20 cellular contexts compared by ENCODE assay signal in the genomic region with DNA sequence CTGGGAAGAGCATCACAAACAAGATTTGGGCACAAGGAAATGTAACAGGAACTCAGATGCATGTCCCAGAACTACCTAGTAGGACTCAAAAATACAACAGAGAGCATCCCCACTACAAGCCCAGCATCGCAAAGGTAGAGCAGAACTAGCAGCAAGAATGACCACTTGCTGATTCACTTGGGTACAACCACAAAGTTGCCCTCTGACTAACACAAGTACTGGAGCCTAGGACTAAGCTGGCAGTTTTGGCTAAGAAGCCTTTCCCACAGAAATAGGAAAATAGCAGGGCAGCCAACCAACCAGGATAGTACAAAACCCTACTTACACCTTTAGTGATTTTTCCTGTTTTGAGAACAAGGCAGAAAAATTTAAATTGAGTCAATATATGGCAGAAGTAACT.
"Had no signal": no experiment of that assay in that cellular context is flagged by ENCODE, and none has a peak within 500 bp of the region (broad histone marks: within the 10 kb centered on the region; RNA-seq: fewer than 3 reads in every experiment).

No MANE protein-coding gene starts in this region.

- H3K9me3 Mint-ChIP-seq: activated CD4-positive, alpha-beta T cell treated with anti-CD3 and anti-CD28 coated beads, Interleukin-2, amount 10 ng/mL, durations not matched to agents 7 days and 5 days; activated CD8-positive, alpha-beta T cell treated with anti-CD3 and anti-CD28 coated beads for 36 hours; activated T-helper 1 cell treated with anti-CD3 and anti-CD28 coated beads, Interleukin-12 subunit alpha, Interleukin-12 subunit beta, Interleukin-2, Interleukin-4 antibody, amounts not matched to agents 30 ng/mL and 10 ng/mL and 1 ng/mL, durations not matched to agents 14 hours and 24 hours and 36 hours; dendritic cell treated with granulocyte-macrophage colony-stimulating factor and Interleukin-4, amounts not matched to agents 40 ng/mL and 50 ng/mL, for 4 days; memory B cell; natural killer cell treated with Interleukin-12 subunit alpha and Interleukin-12 subunit beta and Interleukin-15 and Interleukin-18, amount 100 ng/mL, for 72 hours; stimulated activated effector memory CD8-positive, alpha-beta T cell treated with anti-CD3 and anti-CD28 coated beads, Interleukin-12 subunit alpha, Interleukin-12 subunit beta, amount 100 ng/mL, for 72 hours had no signal

- H3K36me3 ChIP-seq: tibial artery, WERI-Rb-1 had no signal

- ATAC-seq: activated CD8-positive, alpha-beta T cell treated with anti-CD3 and anti-CD28 coated beads for 36 hours; natural killer cell treated with Interleukin-12 subunit alpha and Interleukin-12 subunit beta and Interleukin-15 and Interleukin-18, amount 100 ng/mL, for 72 hours; sciatic nerve; stimulated activated effector memory CD8-positive, alpha-beta T cell treated with anti-CD3 and anti-CD28 coated beads, Interleukin-12 subunit alpha, Interleukin-12 subunit beta, amount 100 ng/mL, for 72 hours; stimulated activated naive CD8-positive, alpha-beta T cell treated with anti-CD3 and anti-CD28 coated beads, Interleukin-15, amount 100 ng/mL, for 72 hours had no signal

- H3K36me3 Mint-ChIP-seq: activated naive CD8-positive, alpha-beta T cell; memory B cell; natural killer cell treated with Interleukin-12 subunit alpha and Interleukin-12 subunit beta and Interleukin-15 and Interleukin-18, amount 100 ng/mL, for 72 hours; stimulated activated effector memory CD8-positive, alpha-beta T cell treated with anti-CD3 and anti-CD28 coated beads, Interleukin-12 subunit alpha, Interleukin-12 subunit beta, amount 100 ng/mL, for 72 hours had no signal

- H3K4me3 Mint-ChIP-seq: activated CD4-positive, alpha-beta T cell treated with anti-CD3 and anti-CD28 coated beads, Interleukin-2, amount 10 ng/mL, durations not matched to agents 7 days and 5 days; activated CD8-positive, alpha-beta T cell treated with anti-CD3 and anti-CD28 coated beads for 36 hours; activated naive CD8-positive, alpha-beta T cell; activated T-helper 1 cell treated with anti-CD3 and anti-CD28 coated beads, Interleukin-12 subunit alpha, Interleukin-12 subunit beta, Interleukin-2, Interleukin-4 antibody, amounts not matched to agents 30 ng/mL and 10 ng/mL and 1 ng/mL, durations not matched to agents 14 hours and 24 hours and 36 hours; dendritic cell treated with granulocyte-macrophage colony-stimulating factor and Interleukin-4, amounts not matched to agents 40 ng/mL and 50 ng/mL, for 4 days; memory B cell; natural killer cell treated with Interleukin-12 subunit alpha and Interleukin-12 subunit beta and Interleukin-15 and Interleukin-18, amount 100 ng/mL, for 72 hours; stimulated activated effector memory CD8-positive, alpha-beta T cell treated with anti-CD3 and anti-CD28 coated beads, Interleukin-12 subunit alpha, Interleukin-12 subunit beta, amount 100 ng/mL, for 72 hours; stimulated activated naive CD8-positive, alpha-beta T cell treated with anti-CD3 and anti-CD28 coated beads, Interleukin-15, amount 100 ng/mL, for 72 hours had no signal

- H3K27me3 ChIP-seq: tibial artery had no signal

- H3K27me3 Mint-ChIP-seq: activated CD4-positive, alpha-beta T cell treated with anti-CD3 and anti-CD28 coated beads, Interleukin-2, amount 10 ng/mL, durations not matched to agents 7 days and 5 days; activated CD8-positive, alpha-beta T cell treated with anti-CD3 and anti-CD28 coated beads for 36 hours; activated naive CD8-positive, alpha-beta T cell; dendritic cell treated with granulocyte-macrophage colony-stimulating factor and Interleukin-4, amounts not matched to agents 40 ng/mL and 50 ng/mL, for 4 days; memory B cell; natural killer cell treated with Interleukin-12 subunit alpha and Interleukin-12 subunit beta and Interleukin-15 and Interleukin-18, amount 100 ng/mL, for 72 hours; stimulated activated naive CD8-positive, alpha-beta T cell treated with anti-CD3 and anti-CD28 coated beads, Interleukin-15, amount 100 ng/mL, for 72 hours had no signal

- H3K4me3 ChIP-seq: tibial artery had no signal

- DNase-seq: activated CD4-positive, alpha-beta T cell treated with anti-CD3 and anti-CD28 coated beads, Interleukin-2, amount 10 ng/mL, durations not matched to agents 7 days and 5 days; activated CD4-positive, CD25-positive, alpha-beta regulatory T cell treated with anti-CD3 and anti-CD28 coated beads, Interleukin-2, amount 50 U/mL, for 72 hours; activated CD8-positive, alpha-beta T cell treated with anti-CD3 and anti-CD28 coated beads for 36 hours; effector CD8-positive, alpha-beta T cell; foreskin melanocyte; glutamatergic neuron; hippocampal formation; small intestine; stimulated activated CD4-positive, alpha-beta T cell treated with anti-CD3 and anti-CD28 coated beads, Interleukin-2, amount 100 ng/mL, for 24 hours; stimulated activated naive CD8-positive, alpha-beta T cell treated with anti-CD3 and anti-CD28 coated beads, Interleukin-15, amount 100 ng/mL, for 72 hours; tibial artery; WERI-Rb-1 had no signal

- H3K27ac Mint-ChIP-seq: activated CD4-positive, alpha-beta T cell treated with anti-CD3 and anti-CD28 coated beads, Interleukin-2, amount 10 ng/mL, durations not matched to agents 7 days and 5 days; activated CD8-positive, alpha-beta T cell treated with anti-CD3 and anti-CD28 coated beads for 36 hours; activated naive CD8-positive, alpha-beta T cell; activated T-helper 1 cell treated with anti-CD3 and anti-CD28 coated beads, Interleukin-12 subunit alpha, Interleukin-12 subunit beta, Interleukin-2, Interleukin-4 antibody, amounts not matched to agents 30 ng/mL and 10 ng/mL and 1 ng/mL, durations not matched to agents 14 hours and 24 hours and 36 hours; dendritic cell treated with granulocyte-macrophage colony-stimulating factor and Interleukin-4, amounts not matched to agents 40 ng/mL and 50 ng/mL, for 4 days; memory B cell; natural killer cell treated with Interleukin-12 subunit alpha and Interleukin-12 subunit beta and Interleukin-15 and Interleukin-18, amount 100 ng/mL, for 72 hours; stimulated activated effector memory CD8-positive, alpha-beta T cell treated with anti-CD3 and anti-CD28 coated beads, Interleukin-12 subunit alpha, Interleukin-12 subunit beta, amount 100 ng/mL, for 72 hours had no signal

- H3K4me1 Mint-ChIP-seq: activated CD4-positive, alpha-beta T cell treated with anti-CD3 and anti-CD28 coated beads, Interleukin-2, amount 10 ng/mL, durations not matched to agents 7 days and 5 days; memory B cell; stimulated activated effector memory CD8-positive, alpha-beta T cell treated with anti-CD3 and anti-CD28 coated beads, Interleukin-12 subunit alpha, Interleukin-12 subunit beta, amount 100 ng/mL, for 72 hours; stimulated activated naive CD8-positive, alpha-beta T cell treated with anti-CD3 and anti-CD28 coated beads, Interleukin-15, amount 100 ng/mL, for 72 hours had no signal

- H3K27ac ChIP-seq: parathyroid adenoma, tibial artery, WERI-Rb-1 had no signal
